8 cellular contexts compared by ENCODE assay signal in genomic region chr10:72249176-72249862, GRCh38. TPM values are rescaled to one million over a fixed set of nuclear protein-coding genes. Genes with fewer than 3 reads are reported as not detected.
DNase-seq lines count a peak whose midpoint lies in the region; ATAC-seq and TF ChIP-seq lines count a peak whose summit lies in the region.
"Not testable (repeated sequence)": the region's sequence is repeated elsewhere in the genome, so short reads cannot be mapped to it uniquely, and the experiment has no call there.

No MANE protein-coding gene starts in this region.

- not testable (repeated sequence) for H3K9ac ChIP-seq in neuronal stem cell (ENCODE audit: low read depth, low read length, poor library complexity)

- not testable (repeated sequence) for TF ChIP-seq CTCF in breast epithelium (IDR thresholded peaks at IDR 0.05)

- H3K27me3 ChIP-seq in CD8-positive, alpha-beta memory T cell (ENCODE audit: insufficient read depth, low read length, poor library complexity, severe bottlenecking); breast epithelium; right cardiac atrium (ENCODE audit: control insufficient read depth, insufficient read depth); neuronal stem cell (ENCODE audit: control insufficient read depth in 3 of 3, insufficient read depth in 3 of 3, low read depth in 1 of 3, low read length in 3 of 3): not testable (repeated sequence)

- H2AFZ ChIP-seq in neuronal stem cell (ENCODE audit: low read length), result peak overlapping the region; percentile 87

- not testable (repeated sequence) for H3K36me3 ChIP-seq in CD8-positive, alpha-beta memory T cell (ENCODE audit: insufficient read depth, low read length); breast epithelium; neuronal stem cell (replicated peaks in 1 of 2; ENCODE audit: control insufficient read depth in 2 of 2, insufficient read depth in 2 of 2, low read length in 2 of 2)

- H2BK5ac ChIP-seq in neuronal stem cell (ENCODE audit: low read length), result peak overlapping the region; percentile 33

- not testable (repeated sequence) for H3K4ac ChIP-seq in neuronal stem cell (ENCODE audit: low read length)

- H3K14ac ChIP-seq in neuronal stem cell (ENCODE audit: low read length), result not testable (repeated sequence)

- not testable (repeated sequence) for H3K23ac ChIP-seq in neuronal stem cell (ENCODE audit: low read depth, low read length, poor library complexity)

- TF ChIP-seq POLR2A in breast epithelium (IDR thresholded peaks at IDR 0.05), result not testable (repeated sequence)

- H3K27ac Mint-ChIP-seq in CD8-positive, alpha-beta memory T cell, result peak overlapping the region; percentile 90 to 98 (median 95)
- H3K27ac Mint-ChIP-seq in IgD-negative memory B cell, result peak overlapping the region; percentile 98
- peak overlapping the region; percentile 98 for H3K27ac Mint-ChIP-seq in activated CD4-positive, alpha-beta memory T cell treated with anti-CD3 and anti-CD28 coated beads for 36 hours

- not testable (repeated sequence) for H3K9me3 Mint-ChIP-seq in CD8-positive, alpha-beta memory T cell; IgD-negative memory B cell; activated CD4-positive, alpha-beta memory T cell treated with anti-CD3 and anti-CD28 coated beads for 36 hours

- H3K4me3 Mint-ChIP-seq in CD8-positive, alpha-beta memory T cell, result peak overlapping the region; percentile 68 to 93 (median 84)
- H3K4me3 Mint-ChIP-seq in IgD-negative memory B cell, result peak overlapping the region; percentile 77 to 96 (median 85)
- peak overlapping the region; percentile 83 for H3K4me3 Mint-ChIP-seq in activated CD4-positive, alpha-beta memory T cell treated with anti-CD3 and anti-CD28 coated beads for 36 hours

- not testable (repeated sequence) for H4K8ac ChIP-seq in neuronal stem cell (ENCODE audit: low read depth, low read length)

- 84% methylated on average over 17 of the region's 17 CpGs for WGBS in right cardiac atrium
- WGBS in neuronal stem cell (ENCODE audit: extremely low coverage in 2 of 2, insufficient read length in 2 of 2, insufficient replicate concordance in 1 of 2), 2 donors, result no CpG with 5 or more reads among the region's 17 CpGs

- peak; percentile 3 for ATAC-seq in GM21619 (IDR thresholded peaks at IDR 0.05; ENCODE audit: unreplicated experiment)
- not testable (repeated sequence) for ATAC-seq in right cardiac atrium

- H3K4me2 ChIP-seq in neuronal stem cell (ENCODE audit: insufficient read depth, low read length, poor library complexity, severe bottlenecking), result not testable (repeated sequence)

- not testable (repeated sequence) for H4K91ac ChIP-seq in neuronal stem cell (ENCODE audit: low read depth, low read length, poor library complexity)

- peak overlapping the region; percentile 43 for H2AK5ac ChIP-seq in neuronal stem cell (ENCODE audit: low read depth, low read length)

- CTCF ChIA-PET in CD8-positive, alpha-beta memory T cell (lab: Charles Lee), result interaction anchor here (0.7 to 4.4 kb wide), 3 partner anchors 11 to 100 kb away, joined by 3 to 28 read pairs (median 3); no protein-coding TSS in a partner anchor
- CTCF ChIA-PET in activated CD4-positive, alpha-beta memory T cell treated with anti-CD3 and anti-CD28 coated beads for 36 hours (lab: Charles Lee), result interaction anchor here (1.1 to 2.4 kb wide), 2 partner anchors 25 to 88 kb away, joined by 3 to 9 read pairs; partner anchors contain the start of gene DDIT4

- H3K27me3 Mint-ChIP-seq in CD8-positive, alpha-beta memory T cell; IgD-negative memory B cell; activated CD4-positive, alpha-beta memory T cell treated with anti-CD3 and anti-CD28 coated beads for 36 hours: not testable (repeated sequence)

- not testable (repeated sequence) for H2BK12ac ChIP-seq in neuronal stem cell (ENCODE audit: low read length)

- peak overlapping the region; percentile 55 for H3K4me3 ChIP-seq in CD8-positive, alpha-beta memory T cell (ENCODE audit: low read length)
- H3K4me3 ChIP-seq in breast epithelium, result peak overlapping the region in 1 of 3 donors; percentile 50
- not testable (repeated sequence) for H3K4me3 ChIP-seq in right cardiac atrium (ENCODE audit: low read length); neuronal stem cell (ENCODE audit: low read length in 2 of 2)

- peak overlapping the region; percentile 47 for H3K27ac ChIP-seq in CD8-positive, alpha-beta memory T cell (ENCODE audit: low read depth, low read length)
- H3K27ac ChIP-seq in breast epithelium (peak overlapping the region; percentile 89 to 93), right cardiac atrium (ENCODE audit: low read length) (peak overlapping the region; percentile 98)
- not testable (repeated sequence) for H3K27ac ChIP-seq in neuronal stem cell (replicated peaks; ENCODE audit: low read length)

- peaks cover 57 to 85% (median 79%) of the 10 kb centered on the region in 3 donors for H3K4me1 Mint-ChIP-seq in CD8-positive, alpha-beta memory T cell
- peaks cover 40 to 59% (median 56%) of the 10 kb centered on the region in 3 donors for H3K4me1 Mint-ChIP-seq in IgD-negative memory B cell
- peaks cover 69% of the 10 kb centered on the region for H3K4me1 Mint-ChIP-seq in activated CD4-positive, alpha-beta memory T cell treated with anti-CD3 and anti-CD28 coated beads for 36 hours (ENCODE audit: low read depth)

- H3K36me3 Mint-ChIP-seq in CD8-positive, alpha-beta memory T cell; IgD-negative memory B cell; activated CD4-positive, alpha-beta memory T cell treated with anti-CD3 and anti-CD28 coated beads for 36 hours: not testable (repeated sequence)

- intact Hi-C loops in activated CD4-positive, alpha-beta memory T cell treated with anti-CD3 and anti-CD28 coated beads for 36 hours (cut with micrococcal nuclease), result loop anchor here (2.0 kb wide), 2 partner anchors 31 to 83 kb away; no protein-coding TSS in a partner anchor
- intact Hi-C loops in breast epithelium (cut with DNase I; ENCODE audit: low total_unique reads), result loop anchor here (5.0 kb wide), 1 partner anchor 443 kb away; the partner anchor contains the start of gene MCU
- intact Hi-C loops in right cardiac atrium (cut with DNase I), result loop anchor here in 2 of 4 donors (2.0 to 10.0 kb wide), 2 partner anchors 23 to 85 kb away; partner anchors contain the start of gene DDIT4 (in 1 of the 2)

- not testable (repeated sequence) for H3K9me3 ChIP-seq in CD8-positive, alpha-beta memory T cell (ENCODE audit: low read length); breast epithelium; right cardiac atrium (ENCODE audit: control insufficient read depth, low read length); neuronal stem cell (replicated peaks in 1 of 2; ENCODE audit: control insufficient read depth in 2 of 2, insufficient read depth in 1 of 2, low read depth in 1 of 2, low read length in 2 of 2)

- not testable (repeated sequence) for H3K79me1 ChIP-seq in neuronal stem cell (ENCODE audit: low read depth, low read length)

- peak overlapping the region; percentile 83 for H3K18ac ChIP-seq in neuronal stem cell (ENCODE audit: low read length)

- H2BK120ac ChIP-seq in neuronal stem cell (ENCODE audit: low read depth, low read length), result peak overlapping the region; percentile 21

- not testable (repeated sequence) for DNase-seq in CD8-positive, alpha-beta memory T cell; activated CD4-positive, alpha-beta memory T cell treated with anti-CD3 and anti-CD28 coated beads for 36 hours; breast epithelium (ENCODE audit: low spot score in 2 of 2); right cardiac atrium; neuronal stem cell (ENCODE audit: low spot score)
- peak; percentile 10 for DNase-seq in superior temporal gyrus (ENCODE audit: extremely low spot score)

- H2BK15ac ChIP-seq in neuronal stem cell (ENCODE audit: low read length), result peak overlapping the region; percentile 53

- peaks cover 93% of the 10 kb centered on the region for H3K4me1 ChIP-seq in CD8-positive, alpha-beta memory T cell (ENCODE audit: insufficient read depth, low read length)
- peaks cover 18 to 67% of the 10 kb centered on the region in 2 donors for H3K4me1 ChIP-seq in breast epithelium
- peaks cover 51% of the 10 kb centered on the region for H3K4me1 ChIP-seq in right cardiac atrium (ENCODE audit: control insufficient read depth, insufficient read depth, low read length)
- peaks cover 14 to 16% of the 10 kb centered on the region in 2 donors for H3K4me1 ChIP-seq in neuronal stem cell (ENCODE audit: control insufficient read depth in 2 of 2, insufficient read depth in 1 of 2, low read depth in 1 of 2, low read length in 2 of 2)

- POLR2A ChIA-PET in CD8-positive, alpha-beta memory T cell (lab: Charles Lee), result interaction anchor here (1.2 kb wide), 1 partner anchor 14 kb away, joined by 3 read pairs; no protein-coding TSS in a partner anchor
- POLR2A ChIA-PET in activated CD4-positive, alpha-beta memory T cell treated with anti-CD3 and anti-CD28 coated beads for 36 hours (lab: Charles Lee), result interaction anchor here (0.6 to 4.3 kb wide), 5 partner anchors 11 to 48 kb away, joined by 3 to 37 read pairs (median 11); no protein-coding TSS in a partner anchor

RNA-seq across cellular contexts. Expression of gene DDIT4, which starts 24.4 kb away (rescaled TPM):
- total RNA-seq in CD8-positive, alpha-beta memory T cell, result 100 to 1,000 TPM; 144 to 156 TPM
- 183 TPM for polyA plus RNA-seq in CD8-positive, alpha-beta memory T cell
- polyA plus RNA-seq in IgD-negative memory B cell, result 79.9 TPM
- 100 to 1,000 TPM; 637 TPM for total RNA-seq in activated CD4-positive, alpha-beta memory T cell treated with anti-CD3 and anti-CD28 coated beads for 36 hours
- 100 to 1,000 TPM; 183 to 555 (median 341) TPM for total RNA-seq in breast epithelium
- total RNA-seq in right cardiac atrium, result 100 to 1,000 TPM in 1 of 4 donors, 10 to 100 TPM in 3; 33.0 to 113 (median 76.5) TPM
- polyA plus RNA-seq in right cardiac atrium, result 53.6 TPM
- polyA plus RNA-seq in neuronal stem cell (2013, experiment 1 of 2), result 58.0 TPM
- 58.6 TPM for polyA plus RNA-seq in neuronal stem cell (2013, experiment 2 of 2)

RNA-seq across cellular contexts. Expression of gene ASCC1, which starts 33.2 kb away (rescaled TPM):
- total RNA-seq in CD8-positive, alpha-beta memory T cell, result 10 to 100 TPM; 36.3 to 43.2 TPM
- 19.1 TPM for polyA plus RNA-seq in CD8-positive, alpha-beta memory T cell
- polyA plus RNA-seq in IgD-negative memory B cell (24.8 TPM), right cardiac atrium (26.0 TPM)
- total RNA-seq in activated CD4-positive, alpha-beta memory T cell treated with anti-CD3 and anti-CD28 coated beads for 36 hours, result 10 to 100 TPM; 50.9 to 52.5 TPM
- total RNA-seq in breast epithelium (10 to 100 TPM; 28.5 to 42.9 (median 29.6) TPM), right cardiac atrium (10 to 100 TPM; 27.6 to 37.9 (median 32.8) TPM)
- polyA plus RNA-seq in neuronal stem cell (2013, experiment 1 of 2), result 34.4 TPM
- polyA plus RNA-seq in neuronal stem cell (2013, experiment 2 of 2), result 33.0 TPM

RNA-seq across cellular contexts. Expression of gene ANAPC16, which starts 33.5 kb away (rescaled TPM):
- total RNA-seq in CD8-positive, alpha-beta memory T cell, result 10 to 100 TPM; 68.1 to 78.3 TPM
- polyA plus RNA-seq in CD8-positive, alpha-beta memory T cell, result 329 TPM
- polyA plus RNA-seq in IgD-negative memory B cell, result 426 TPM
- total RNA-seq in activated CD4-positive, alpha-beta memory T cell treated with anti-CD3 and anti-CD28 coated beads for 36 hours, result 100 to 1,000 TPM; 119 to 122 TPM
- total RNA-seq in breast epithelium, result 100 to 1,000 TPM; 104 to 155 (median 112) TPM
- total RNA-seq in right cardiac atrium, result 100 to 1,000 TPM; 190 to 236 (median 223) TPM
- polyA plus RNA-seq in right cardiac atrium, result 287 TPM
- polyA plus RNA-seq in neuronal stem cell (2013, experiment 1 of 2), result 86.8 TPM
- 88.2 TPM for polyA plus RNA-seq in neuronal stem cell (2013, experiment 2 of 2)
